9 cellular contexts compared by ENCODE assay signal in the genomic region with DNA sequence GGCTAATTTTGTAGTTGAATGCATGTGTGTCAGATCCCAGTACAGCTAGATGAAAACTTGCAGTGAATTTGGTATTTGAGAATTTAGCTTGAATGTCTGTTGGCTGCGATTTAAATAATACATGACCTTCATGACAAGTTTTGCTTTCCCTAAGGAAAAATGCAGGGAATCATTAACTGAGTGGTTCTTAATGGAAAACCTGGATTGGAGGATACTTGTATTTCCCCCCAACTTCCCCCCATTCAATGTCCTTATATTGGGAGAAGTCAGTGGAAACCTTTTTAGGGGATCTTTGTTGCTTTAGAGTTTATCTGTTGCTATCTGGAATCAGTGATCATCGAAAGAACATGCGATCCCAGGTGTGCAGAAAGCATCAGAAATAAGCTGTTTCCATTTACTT. TPM values are rescaled to one million over a fixed set of nuclear protein-coding genes. Genes with fewer than 3 reads are reported as not detected.
DNase-seq lines count a peak whose midpoint lies in the region; ATAC-seq, FAIRE-seq and TF ChIP-seq lines count a peak whose summit lies in the region.
"Not testable (repeated sequence)": the region's sequence is repeated elsewhere in the genome, so short reads cannot be mapped to it uniquely, and the experiment has no call there.
"Had no signal": no experiment of that assay in that cellular context is flagged by ENCODE, and none has a peak within 500 bp of the region (broad histone marks: within the 10 kb centered on the region; RNA-seq: fewer than 3 reads in every experiment).

No MANE protein-coding gene starts in this region.

- peak overlapping the region; percentile 41; the same call in 1 of the 2 replicates for H3K9ac ChIP-seq in OCI-LY1 (ENCODE audit: low read length)
- H3K9ac ChIP-seq in H1 (replicated peaks in 1 of 4; ENCODE audit: extremely low read depth in 1 of 4, low read depth in 3 of 4, low read length in 3 of 4) = not testable (repeated sequence)

- peaks cover 15% of the 10 kb centered on the region for H3K79me2 ChIP-seq in OCI-LY1 (ENCODE audit: insufficient read depth, low read length)
- H3K79me2 ChIP-seq in H1 (ENCODE audit: control insufficient read depth in 1 of 2, insufficient read depth in 2 of 2, low read length in 2 of 2) = not testable (repeated sequence)

- H3K23ac ChIP-seq in H1 (ENCODE audit: insufficient read length) = not testable (repeated sequence)

- not testable (repeated sequence) for H3K36me3 Mint-ChIP-seq in activated CD8-positive, alpha-beta T cell treated with anti-CD3 and anti-CD28 coated beads, Interleukin-2, amount 10 ng/mL, durations not matched to agents 7 days and 5 days (ENCODE audit: low read depth); immature natural killer cell
- peaks cover 21% of the 10 kb centered on the region for H3K36me3 Mint-ChIP-seq in nephron progenitor cell (ENCODE audit: low read depth)

- peak overlapping the region; percentile 62 for H3K27ac ChIP-seq in OCI-LY1 (ENCODE audit: low read depth, low read length, poor library complexity, severe bottlenecking)
- not testable (repeated sequence) for H3K27ac ChIP-seq in H1 (ENCODE audit: low read depth, low read length)

- H3K27me3 ChIP-seq in OCI-LY1 (ENCODE audit: insufficient read depth, low read length); H1 (replicated peaks in 1 of 4; ENCODE audit: control insufficient read depth in 3 of 4, extremely low read depth in 1 of 4, insufficient read depth in 3 of 4, low read length in 3 of 4): not testable (repeated sequence)

- CTCF ChIA-PET in activated CD8-positive, alpha-beta T cell treated with anti-CD3 and anti-CD28 coated beads, Interleukin-2, amount 10 ng/mL, durations not matched to agents 7 days and 5 days (lab: Charles Lee) = not testable (repeated sequence)
- CTCF ChIA-PET in H1 (lab: Charles Lee; ENCODE audit: partially characterized antibody) = interaction anchor here (1.5 kb wide), 1 partner anchor 51 kb away, joined by 3 read pairs; no protein-coding TSS in a partner anchor

- peak; percentile 85 for FAIRE-seq in H1 (lab: Jason Lieb, UNC)

- not testable (repeated sequence) for H2BK120ac ChIP-seq in H1 (replicated peaks; ENCODE audit: low read depth, low read length)

- TF ChIP-seq POLR2A in H1 (IDR thresholded peaks at IDR 0.05; ENCODE audit: control extremely low read depth in 1 of 2, low read depth in 2 of 2, low read length in 2 of 2) = not testable (repeated sequence)

- H2AFZ ChIP-seq in OCI-LY1 (ENCODE audit: low read length); H1 (ENCODE audit: low read length): not testable (repeated sequence)

- not testable (repeated sequence) for TF ChIP-seq EP300 in H1 (IDR thresholded peaks at IDR 0.05; ENCODE audit: borderline replicate concordance in 1 of 2, low read depth in 2 of 2, low read length in 2 of 2)

- H3K4me1 Mint-ChIP-seq in activated CD8-positive, alpha-beta T cell treated with anti-CD3 and anti-CD28 coated beads, Interleukin-2, amount 10 ng/mL, durations not matched to agents 7 days and 5 days (ENCODE audit: low read depth) = peaks cover 13% of the 10 kb centered on the region
- H3K4me1 Mint-ChIP-seq in immature natural killer cell (peaks cover 20 to 32% of the 10 kb centered on the region in 2 donors), nephron progenitor cell (peaks cover 13% of the 10 kb centered on the region)
- H3K4me1 Mint-ChIP-seq in stimulated activated naive CD8-positive, alpha-beta T cell treated with anti-CD3 and anti-CD28 coated beads, Interleukin-15, amount 100 ng/mL, for 72 hours = peaks cover 19% of the 10 kb centered on the region

- H3F3A ChIP-seq in OCI-LY1 (ENCODE audit: insufficient read depth, low read length) = not testable (repeated sequence)

- H3K27ac Mint-ChIP-seq in activated CD8-positive, alpha-beta T cell treated with anti-CD3 and anti-CD28 coated beads, Interleukin-2, amount 10 ng/mL, durations not matched to agents 7 days and 5 days; nephron progenitor cell: not testable (repeated sequence)
- peak overlapping the region; percentile 37 to 93 (median 68) for H3K27ac Mint-ChIP-seq in immature natural killer cell
- H3K27ac Mint-ChIP-seq in stimulated activated naive CD8-positive, alpha-beta T cell treated with anti-CD3 and anti-CD28 coated beads, Interleukin-15, amount 100 ng/mL, for 72 hours = peak overlapping the region in 1 of 2 donors; percentile 48

- not testable (repeated sequence) for H4K20me1 ChIP-seq in OCI-LY1 (ENCODE audit: insufficient read depth, low read length); H1 (replicated peaks in 1 of 2; ENCODE audit: control insufficient read depth in 1 of 2, insufficient read depth in 2 of 2, low read length in 2 of 2)

- WGBS in H1 (ENCODE audit: extremely low coverage in 1 of 2, insufficient coverage in 1 of 2, insufficient read length in 1 of 2, insufficient replicate concordance in 2 of 2, low coverage in 1 of 2, low lambda C conversion rate in 2 of 2, missing lambda C conversion rate in 1 of 2), 2 experiments = 71% methylated on average over 1 of the region's 3 CpGs; no CpG with 5 or more reads in 1 of the 2 experiments

- H3K14ac ChIP-seq in H1 (ENCODE audit: insufficient read length) = not testable (repeated sequence)

- H3K36me3 ChIP-seq in OCI-LY1 (ENCODE audit: insufficient read depth, low read length); H1 (ENCODE audit: control insufficient read depth in 2 of 4, insufficient read depth in 4 of 4, low read length in 3 of 4): not testable (repeated sequence)

- not testable (repeated sequence) for H4K5ac ChIP-seq in H1 (ENCODE audit: insufficient read length, low read depth, low read length)

- H3K4me3 Mint-ChIP-seq in activated CD8-positive, alpha-beta T cell treated with anti-CD3 and anti-CD28 coated beads, Interleukin-2, amount 10 ng/mL, durations not matched to agents 7 days and 5 days = peak overlapping the region; percentile 13
- H3K4me3 Mint-ChIP-seq in immature natural killer cell (peak overlapping the region; percentile 57 to 80 (median 62)), nephron progenitor cell (peak overlapping the region; percentile 57)
- H3K4me3 Mint-ChIP-seq in stimulated activated naive CD8-positive, alpha-beta T cell treated with anti-CD3 and anti-CD28 coated beads, Interleukin-15, amount 100 ng/mL, for 72 hours = peak overlapping the region; percentile 17 to 58

- in situ Hi-C loops in Caki2 (cut with HindIII; ENCODE audit: low pct_unique_long_range_greater_than_20kb, low sequenced_read_pairs) = not testable (repeated sequence)

- not testable (repeated sequence) for H3K18ac ChIP-seq in H1 (ENCODE audit: extremely low read depth, low read length)

- not testable (repeated sequence) for H3K79me1 ChIP-seq in H1 (ENCODE audit: low read depth, low read length)

- not testable (repeated sequence) for H4K8ac ChIP-seq in H1 (ENCODE audit: extremely low read depth, insufficient read depth, low read length)

- peaks cover 16% of the 10 kb centered on the region for H3K27me3 Mint-ChIP-seq in activated CD8-positive, alpha-beta T cell treated with anti-CD3 and anti-CD28 coated beads, Interleukin-2, amount 10 ng/mL, durations not matched to agents 7 days and 5 days (ENCODE audit: low read depth)
- H3K27me3 Mint-ChIP-seq in immature natural killer cell (ENCODE audit: low read depth in 3 of 3) = not testable (repeated sequence)
- peaks cover 65% of the 10 kb centered on the region for H3K27me3 Mint-ChIP-seq in nephron progenitor cell (ENCODE audit: low read depth, poor library complexity)
- H3K27me3 Mint-ChIP-seq in stimulated activated naive CD8-positive, alpha-beta T cell treated with anti-CD3 and anti-CD28 coated beads, Interleukin-15, amount 100 ng/mL, for 72 hours = peaks cover 28% of the 10 kb centered on the region

- H3K9me2 ChIP-seq in OCI-LY1 (ENCODE audit: low read depth, low read length) = not testable (repeated sequence)

- not testable (repeated sequence) for H3K23me2 ChIP-seq in H1 (ENCODE audit: low read depth, low read length)

- not testable (repeated sequence) for H2BK12ac ChIP-seq in H1 (ENCODE audit: low read depth, low read length)

- H3K4me2 ChIP-seq in OCI-LY1 (ENCODE audit: low read length) = peak overlapping the region; percentile 74
- H3K4me2 ChIP-seq in H1 (ENCODE audit: insufficient read depth in 1 of 2, low read depth in 2 of 2, low read length in 2 of 2) = not testable (repeated sequence)

- H3K4ac ChIP-seq in H1 (replicated peaks; ENCODE audit: insufficient read length, low read depth, low read length) = not testable (repeated sequence)

- peak; percentile 48 for DNase-seq in Caki2 (ENCODE audit: low read depth)
- DNase-seq in activated CD8-positive, alpha-beta T cell treated with anti-CD3 and anti-CD28 coated beads, Interleukin-2, amount 10 ng/mL, durations not matched to agents 7 days and 5 days; H1 (ENCODE audit: low read depth in 1 of 2, low spot score in 2 of 2); immature natural killer cell; nephron progenitor cell; stimulated activated naive CD8-positive, alpha-beta T cell treated with anti-CD3 and anti-CD28 coated beads, Interleukin-15, amount 100 ng/mL, for 72 hours: not testable (repeated sequence)
- peak; percentile 7 for DNase-seq in astrocyte of the hippocampus (ENCODE audit: low read depth, low spot score)

- H2AK5ac ChIP-seq in H1 (ENCODE audit: low read depth, low read length) = not testable (repeated sequence)

- not testable (repeated sequence) for TF ChIP-seq CTCF in OCI-LY1 (IDR thresholded peaks at IDR 0.05; ENCODE audit: low read length); H1 (IDR thresholded peaks at IDR 0.05; ENCODE audit: control extremely low read depth in 1 of 3, insufficient read depth in 1 of 3, low read depth in 1 of 3, low read length in 3 of 3); nephron progenitor cell (IDR thresholded peaks at IDR 0.05)

- H4K91ac ChIP-seq in H1 (replicated peaks; ENCODE audit: insufficient read length, low read length) = not testable (repeated sequence)

- not testable (repeated sequence) for H2BK15ac ChIP-seq in H1 (ENCODE audit: low read length)

- H2BK5ac ChIP-seq in H1 (ENCODE audit: low read depth, low read length) = not testable (repeated sequence)

- H3K9me3 Mint-ChIP-seq in activated CD8-positive, alpha-beta T cell treated with anti-CD3 and anti-CD28 coated beads, Interleukin-2, amount 10 ng/mL, durations not matched to agents 7 days and 5 days (ENCODE audit: insufficient read depth); immature natural killer cell; nephron progenitor cell; stimulated activated naive CD8-positive, alpha-beta T cell treated with anti-CD3 and anti-CD28 coated beads, Interleukin-15, amount 100 ng/mL, for 72 hours: not testable (repeated sequence)

- not testable (repeated sequence) for TF ChIP-seq RAD21 in H1 (IDR thresholded peaks at IDR 0.05 in 1 of 2, conservative IDR thresholded peaks at IDR 0.05 in 1 of 2; ENCODE audit: low read depth in 2 of 2, low read length in 2 of 2)

- not testable (repeated sequence) for H3K56ac ChIP-seq in H1 (replicated peaks; ENCODE audit: insufficient read length, low read depth, low read length)

- not testable (repeated sequence) for ATAC-seq in activated CD8-positive, alpha-beta T cell treated with anti-CD3 and anti-CD28 coated beads, Interleukin-2, amount 10 ng/mL, durations not matched to agents 7 days and 5 days; stimulated activated naive CD8-positive, alpha-beta T cell treated with anti-CD3 and anti-CD28 coated beads, Interleukin-15, amount 100 ng/mL, for 72 hours

- POLR2A ChIA-PET in activated CD8-positive, alpha-beta T cell treated with anti-CD3 and anti-CD28 coated beads, Interleukin-2, amount 10 ng/mL, durations not matched to agents 7 days and 5 days (lab: Charles Lee) = not testable (repeated sequence)
- POLR2A ChIA-PET in H1 (lab: Charles Lee; ENCODE audit: partially characterized antibody) = interaction anchor here (1.0 kb wide), 1 partner anchor 12 kb away, joined by 3 read pairs; no protein-coding TSS in a partner anchor

- H3K9me3 ChIP-seq in OCI-LY1 (ENCODE audit: low read length); H1 (ENCODE audit: insufficient read depth in 2 of 2, low read depth in 1 of 2, low read length in 1 of 2): not testable (repeated sequence)

- not testable (repeated sequence) for H2BK20ac ChIP-seq in H1 (ENCODE audit: low read length)

- peak overlapping the region; percentile 84 for H3K4me3 ChIP-seq in OCI-LY1 (ENCODE audit: low read depth, low read length, poor library complexity, severe bottlenecking)
- H3K4me3 ChIP-seq in H1 (ENCODE audit: extremely low read depth in 1 of 4, insufficient read depth in 2 of 4, low read depth in 3 of 4, low read length in 4 of 4) = not testable (repeated sequence)

- peaks cover 38% of the 10 kb centered on the region for H3K4me1 ChIP-seq in OCI-LY1 (ENCODE audit: insufficient read depth, low read length, severe bottlenecking)
- not testable (repeated sequence) for H3K4me1 ChIP-seq in H1 (replicated peaks in 1 of 4; ENCODE audit: control insufficient read depth in 3 of 4, insufficient read depth in 4 of 4, low read length in 3 of 4)

RNA-seq across cellular contexts. Expression of gene RNF135, which starts 39.2 kb away (rescaled TPM):
- total RNA-seq in Caki2 (2014; rRNA removed; shearing (Covaris generic); ENCODE audit: low replicate concordance) = 37.1 and 43.0 TPM in 2 replicates
- 1 to 10 TPM; 5.4 to 7.2 TPM for total RNA-seq in activated CD8-positive, alpha-beta T cell treated with anti-CD3 and anti-CD28 coated beads, Interleukin-2, amount 10 ng/mL, durations not matched to agents 7 days and 5 days
- 9.0 and 10.3 TPM in 2 replicates for total RNA-seq in H1 (2021; fragmentation: NEBNext Ultra II Directional; extraction: Animal tissue kit (Norgen Biotek cat#: 25700))
- polyA plus RNA-seq in H1 (2011; rRNA removed) = 7.7 and 8.8 TPM in 2 replicates
- 9.6 TPM for polyA plus RNA-seq in H1 (2011; cell fraction: cytosol; rRNA removed)
- 5.4 TPM for polyA plus RNA-seq in H1 (2011; cell fraction: nucleus; rRNA removed)
- 7.8 to 9.9 TPM (median 8.5 TPM) in 4 replicates for polyA plus RNA-seq in H1 (2012, experiment 1 of 2)
- polyA plus RNA-seq in H1 (2012, experiment 2 of 2) = 8.8 TPM
- 4.0 TPM for polyA plus RNA-seq in H1 (2013, experiment 1 of 2)
- polyA plus RNA-seq in H1 (2013, experiment 2 of 2) = 3.9 TPM
- 4.7 and 5.7 TPM in 2 replicates for polyA minus RNA-seq in H1 (2011; rRNA and poly(A)+ RNA removed)
- polyA minus RNA-seq in H1 (2011; cell fraction: cytosol; rRNA and poly(A)+ RNA removed) = 17.0 TPM
- 3.7 TPM for polyA minus RNA-seq in H1 (2011; cell fraction: nucleus; rRNA and poly(A)+ RNA removed)
- 10 to 100 TPM; 13.5 to 28.6 (median 22.2) TPM for polyA plus RNA-seq in immature natural killer cell
- total RNA-seq: HepG2 had no signal
- polyA plus RNA-seq: HepG2 had no signal
